ENCODE assay signal across 2 cellular contexts in genomic region chr11:18319914-18320313, GRCh38.
TF ChIP-seq lines count a peak whose summit lies in the region.

No MANE protein-coding gene starts in this region.

TF ChIP-seq in GM12878, 131 proteins besides CTCF, POLR2A, EP300 and RAD21:
- TF ChIP-seq GABPA (IDR thresholded peaks at IDR 0.05; ENCODE audit: low read depth) (no peak), FOXK2 (IDR thresholded peaks at IDR 0.05) (no peak), ATF3 (IDR thresholded peaks at IDR 0.05; ENCODE audit: borderline replicate concordance, extremely low read depth, low read depth, low read length) (no peak), NFYA (IDR thresholded peaks at IDR 0.05; ENCODE audit: borderline replicate concordance, low read depth, low read length) (no peak), BMI1 (IDR thresholded peaks at IDR 0.05; ENCODE audit: borderline replicate concordance) (no peak), IKZF2 (IDR thresholded peaks at IDR 0.05) (no peak), ZNF622 (IDR thresholded peaks at IDR 0.05) (no peak), TAF1 (IDR thresholded peaks at IDR 0.05; ENCODE audit: borderline replicate concordance, low read depth, low read length) (no peak), MYC (IDR thresholded peaks at IDR 0.05; ENCODE audit: insufficient read depth, insufficient read length, insufficient replicate concordance, low read length, severe bottlenecking) (no peak), ZNF24 (IDR thresholded peaks at IDR 0.05) (no peak), IRF3 (IDR thresholded peaks at IDR 0.05) (no peak), STAT3 (IDR thresholded peaks at IDR 0.05; ENCODE audit: low read depth, low read length) (no peak), PRDM15 (CRISPR knock-in tag; IDR thresholded peaks at IDR 0.05) (no peak), POU2F2 (IDR thresholded peaks at IDR 0.05; ENCODE audit: borderline replicate concordance, low read depth, low read length) (no peak), MTA3 (IDR thresholded peaks at IDR 0.05; ENCODE audit: borderline replicate concordance, low read length) (no peak), CREM (IDR thresholded peaks at IDR 0.05; ENCODE audit: low read depth) (no peak)

TF ChIP-seq in WTC11, 78 proteins besides CTCF, POLR2A, EP300 and RAD21:
- TF ChIP-seq EMX1 (CRISPR knock-in tag; IDR thresholded peaks at IDR 0.05) (no peak), FOXJ3 (CRISPR knock-in tag; IDR thresholded peaks at IDR 0.05; ENCODE audit: borderline replicate concordance) (no peak), STAT6 (CRISPR knock-in tag; conservative IDR thresholded peaks at IDR 0.05; ENCODE audit: low read depth) (no peak), NFYB (CRISPR knock-in tag; conservative IDR thresholded peaks at IDR 0.05; ENCODE audit: low read depth) (no peak), NFATC4 (CRISPR knock-in tag; IDR thresholded peaks at IDR 0.05) (no peak)
